Comparison of ENCODE assay signal across 1 cellular context in genomic region chr16:22206013-22206846, GRCh38.
TF ChIP-seq lines count a peak whose summit lies in the region.

EEF2K (plus strand) TSS chr16:22206278; CDS start chr16:22225730, 19,452 bp downstream.

TF ChIP-seq in GM12878, 131 proteins besides CTCF, POLR2A, EP300 and RAD21 (continued from another document and continues in another):
- TF ChIP-seq, protein P1, sequence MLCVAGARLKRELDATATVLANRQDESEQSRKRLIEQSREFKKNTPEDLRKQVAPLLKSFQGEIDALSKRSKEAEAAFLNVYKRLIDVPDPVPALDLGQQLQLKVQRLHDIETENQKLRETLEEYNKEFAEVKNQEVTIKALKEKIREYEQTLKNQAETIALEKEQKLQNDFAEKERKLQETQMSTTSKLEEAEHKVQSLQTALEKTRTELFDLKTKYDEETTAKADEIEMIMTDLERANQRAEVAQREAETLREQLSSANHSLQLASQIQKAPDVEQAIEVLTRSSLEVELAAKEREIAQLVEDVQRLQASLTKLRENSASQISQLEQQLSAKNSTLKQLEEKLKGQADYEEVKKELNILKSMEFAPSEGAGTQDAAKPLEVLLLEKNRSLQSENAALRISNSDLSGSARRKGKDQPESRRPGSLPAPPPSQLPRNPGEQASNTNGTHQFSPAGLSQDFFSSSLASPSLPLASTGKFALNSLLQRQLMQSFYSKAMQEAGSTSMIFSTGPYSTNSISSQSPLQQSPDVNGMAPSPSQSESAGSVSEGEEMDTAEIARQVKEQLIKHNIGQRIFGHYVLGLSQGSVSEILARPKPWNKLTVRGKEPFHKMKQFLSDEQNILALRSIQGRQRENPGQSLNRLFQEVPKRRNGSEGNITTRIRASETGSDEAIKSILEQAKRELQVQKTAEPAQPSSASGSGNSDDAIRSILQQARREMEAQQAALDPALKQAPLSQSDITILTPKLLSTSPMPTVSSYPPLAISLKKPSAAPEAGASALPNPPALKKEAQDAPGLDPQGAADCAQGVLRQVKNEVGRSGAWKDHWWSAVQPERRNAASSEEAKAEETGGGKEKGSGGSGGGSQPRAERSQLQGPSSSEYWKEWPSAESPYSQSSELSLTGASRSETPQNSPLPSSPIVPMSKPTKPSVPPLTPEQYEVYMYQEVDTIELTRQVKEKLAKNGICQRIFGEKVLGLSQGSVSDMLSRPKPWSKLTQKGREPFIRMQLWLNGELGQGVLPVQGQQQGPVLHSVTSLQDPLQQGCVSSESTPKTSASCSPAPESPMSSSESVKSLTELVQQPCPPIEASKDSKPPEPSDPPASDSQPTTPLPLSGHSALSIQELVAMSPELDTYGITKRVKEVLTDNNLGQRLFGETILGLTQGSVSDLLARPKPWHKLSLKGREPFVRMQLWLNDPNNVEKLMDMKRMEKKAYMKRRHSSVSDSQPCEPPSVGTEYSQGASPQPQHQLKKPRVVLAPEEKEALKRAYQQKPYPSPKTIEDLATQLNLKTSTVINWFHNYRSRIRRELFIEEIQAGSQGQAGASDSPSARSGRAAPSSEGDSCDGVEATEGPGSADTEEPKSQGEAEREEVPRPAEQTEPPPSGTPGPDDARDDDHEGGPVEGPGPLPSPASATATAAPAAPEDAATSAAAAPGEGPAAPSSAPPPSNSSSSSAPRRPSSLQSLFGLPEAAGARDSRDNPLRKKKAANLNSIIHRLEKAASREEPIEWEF (IDR thresholded peaks at IDR 0.05; ENCODE audit: insufficient replicate concordance, low read depth, low read length) = no peak
- TF ChIP-seq SMAD5 (IDR thresholded peaks at IDR 0.05; ENCODE audit: low read depth) (no peak), DPF2 (IDR thresholded peaks at IDR 0.05) (peak; percentile 74), CHD2 (IDR thresholded peaks at IDR 0.05; ENCODE audit: borderline replicate concordance, low read depth, low read length) (0 out of 2 replicates have a peak, but pooled peaks have one; percentile 60), ZNF274 (IDR thresholded peaks at IDR 0.05; ENCODE audit: insufficient read depth, insufficient read length) (no peak), ZNF24 (IDR thresholded peaks at IDR 0.05) (peak; percentile 78), MXI1 (IDR thresholded peaks at IDR 0.05; ENCODE audit: low read depth, low read length) (peak; percentile 91), RBBP5 (conservative IDR thresholded peaks at IDR 0.05) (no peak), SMC3 (IDR thresholded peaks at IDR 0.05; ENCODE audit: borderline replicate concordance, low read length) (peak; percentile 69), ZNF207 (IDR thresholded peaks at IDR 0.05; ENCODE audit: borderline replicate concordance) (0 out of 2 replicates have a peak, but pooled peaks have one; percentile 26), YY1 (IDR thresholded peaks at IDR 0.05; ENCODE audit: low read depth, low read length) (peak; percentile 89), STAT3 (IDR thresholded peaks at IDR 0.05; ENCODE audit: low read depth, low read length) (0 out of 2 replicates have a peak, but pooled peaks have one; percentile 28), RAD51 (IDR thresholded peaks at IDR 0.05) (no peak), ETV6 (conservative IDR thresholded peaks at IDR 0.05 in 1 of 2, IDR thresholded peaks at IDR 0.05 in 1 of 2; ENCODE audit: borderline replicate concordance in 1 of 2, low read depth in 1 of 2) (no peak), PRDM15 (CRISPR knock-in tag; IDR thresholded peaks at IDR 0.05) (no peak), SMARCA5 (IDR thresholded peaks at IDR 0.05) (peak; percentile 99), SMAD1 (IDR thresholded peaks at IDR 0.05; ENCODE audit: low read depth, partially characterized antibody) (no peak), PKNOX1 (IDR thresholded peaks at IDR 0.05) (no peak), BCL11A (IDR thresholded peaks at IDR 0.05; ENCODE audit: low read depth, low read length) (no peak), HCFC1 (IDR thresholded peaks at IDR 0.05; ENCODE audit: low read length) (peak; percentile 39; the same call in 1 of the 2 replicates), RUNX3 (IDR thresholded peaks at IDR 0.05; ENCODE audit: low read length) (peak; percentile 34; the same call in 1 of the 2 replicates), NFIC (IDR thresholded peaks at IDR 0.05; ENCODE audit: low read depth, low read length) (no peak), IRF4 (IDR thresholded peaks at IDR 0.05; ENCODE audit: low read depth, low read length) (no peak), SPI1 (IDR thresholded peaks at IDR 0.05; ENCODE audit: borderline replicate concordance, insufficient read depth, low read depth, low read length) (peak; percentile 37; the same call in 1 of the 2 replicates), ASH2L (IDR thresholded peaks at IDR 0.05; ENCODE audit: borderline replicate concordance, low read depth) (no peak), SREBF1 (IDR thresholded peaks at IDR 0.05; ENCODE audit: low read length) (no peak), ZNF622 (IDR thresholded peaks at IDR 0.05) (no peak), REST (IDR thresholded peaks at IDR 0.05; ENCODE audit: low read depth, low read length) (0 out of 2 replicates have a peak, but pooled peaks have one; percentile 9)
- TF ChIP-seq, protein P2, sequence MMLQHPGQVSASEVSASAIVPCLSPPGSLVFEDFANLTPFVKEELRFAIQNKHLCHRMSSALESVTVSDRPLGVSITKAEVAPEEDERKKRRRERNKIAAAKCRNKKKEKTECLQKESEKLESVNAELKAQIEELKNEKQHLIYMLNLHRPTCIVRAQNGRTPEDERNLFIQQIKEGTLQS (IDR thresholded peaks at IDR 0.05; ENCODE audit: borderline replicate concordance, extremely low read depth, low read depth, low read length) = no peak
- TF ChIP-seq, protein P3, sequence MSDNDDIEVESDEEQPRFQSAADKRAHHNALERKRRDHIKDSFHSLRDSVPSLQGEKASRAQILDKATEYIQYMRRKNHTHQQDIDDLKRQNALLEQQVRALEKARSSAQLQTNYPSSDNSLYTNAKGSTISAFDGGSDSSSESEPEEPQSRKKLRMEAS (IDR thresholded peaks at IDR 0.05; ENCODE audit: low read depth, low read length) = peak; percentile 96
- TF ChIP-seq, protein P4, sequence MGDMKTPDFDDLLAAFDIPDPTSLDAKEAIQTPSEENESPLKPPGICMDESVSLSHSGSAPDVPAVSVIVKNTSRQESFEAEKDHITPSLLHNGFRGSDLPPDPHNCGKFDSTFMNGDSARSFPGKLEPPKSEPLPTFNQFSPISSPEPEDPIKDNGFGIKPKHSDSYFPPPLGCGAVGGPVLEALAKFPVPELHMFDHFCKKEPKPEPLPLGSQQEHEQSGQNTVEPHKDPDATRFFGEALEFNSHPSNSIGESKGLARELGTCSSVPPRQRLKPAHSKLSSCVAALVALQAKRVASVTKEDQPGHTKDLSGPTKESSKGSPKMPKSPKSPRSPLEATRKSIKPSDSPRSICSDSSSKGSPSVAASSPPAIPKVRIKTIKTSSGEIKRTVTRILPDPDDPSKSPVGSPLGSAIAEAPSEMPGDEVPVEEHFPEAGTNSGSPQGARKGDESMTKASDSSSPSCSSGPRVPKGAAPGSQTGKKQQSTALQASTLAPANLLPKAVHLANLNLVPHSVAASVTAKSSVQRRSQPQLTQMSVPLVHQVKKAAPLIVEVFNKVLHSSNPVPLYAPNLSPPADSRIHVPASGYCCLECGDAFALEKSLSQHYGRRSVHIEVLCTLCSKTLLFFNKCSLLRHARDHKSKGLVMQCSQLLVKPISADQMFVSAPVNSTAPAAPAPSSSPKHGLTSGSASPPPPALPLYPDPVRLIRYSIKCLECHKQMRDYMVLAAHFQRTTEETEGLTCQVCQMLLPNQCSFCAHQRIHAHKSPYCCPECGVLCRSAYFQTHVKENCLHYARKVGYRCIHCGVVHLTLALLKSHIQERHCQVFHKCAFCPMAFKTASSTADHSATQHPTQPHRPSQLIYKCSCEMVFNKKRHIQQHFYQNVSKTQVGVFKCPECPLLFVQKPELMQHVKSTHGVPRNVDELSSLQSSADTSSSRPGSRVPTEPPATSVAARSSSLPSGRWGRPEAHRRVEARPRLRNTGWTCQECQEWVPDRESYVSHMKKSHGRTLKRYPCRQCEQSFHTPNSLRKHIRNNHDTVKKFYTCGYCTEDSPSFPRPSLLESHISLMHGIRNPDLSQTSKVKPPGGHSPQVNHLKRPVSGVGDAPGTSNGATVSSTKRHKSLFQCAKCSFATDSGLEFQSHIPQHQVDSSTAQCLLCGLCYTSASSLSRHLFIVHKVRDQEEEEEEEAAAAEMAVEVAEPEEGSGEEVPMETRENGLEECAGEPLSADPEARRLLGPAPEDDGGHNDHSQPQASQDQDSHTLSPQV (IDR thresholded peaks at IDR 0.05) = peak; percentile 91
- TF ChIP-seq, protein P5, sequence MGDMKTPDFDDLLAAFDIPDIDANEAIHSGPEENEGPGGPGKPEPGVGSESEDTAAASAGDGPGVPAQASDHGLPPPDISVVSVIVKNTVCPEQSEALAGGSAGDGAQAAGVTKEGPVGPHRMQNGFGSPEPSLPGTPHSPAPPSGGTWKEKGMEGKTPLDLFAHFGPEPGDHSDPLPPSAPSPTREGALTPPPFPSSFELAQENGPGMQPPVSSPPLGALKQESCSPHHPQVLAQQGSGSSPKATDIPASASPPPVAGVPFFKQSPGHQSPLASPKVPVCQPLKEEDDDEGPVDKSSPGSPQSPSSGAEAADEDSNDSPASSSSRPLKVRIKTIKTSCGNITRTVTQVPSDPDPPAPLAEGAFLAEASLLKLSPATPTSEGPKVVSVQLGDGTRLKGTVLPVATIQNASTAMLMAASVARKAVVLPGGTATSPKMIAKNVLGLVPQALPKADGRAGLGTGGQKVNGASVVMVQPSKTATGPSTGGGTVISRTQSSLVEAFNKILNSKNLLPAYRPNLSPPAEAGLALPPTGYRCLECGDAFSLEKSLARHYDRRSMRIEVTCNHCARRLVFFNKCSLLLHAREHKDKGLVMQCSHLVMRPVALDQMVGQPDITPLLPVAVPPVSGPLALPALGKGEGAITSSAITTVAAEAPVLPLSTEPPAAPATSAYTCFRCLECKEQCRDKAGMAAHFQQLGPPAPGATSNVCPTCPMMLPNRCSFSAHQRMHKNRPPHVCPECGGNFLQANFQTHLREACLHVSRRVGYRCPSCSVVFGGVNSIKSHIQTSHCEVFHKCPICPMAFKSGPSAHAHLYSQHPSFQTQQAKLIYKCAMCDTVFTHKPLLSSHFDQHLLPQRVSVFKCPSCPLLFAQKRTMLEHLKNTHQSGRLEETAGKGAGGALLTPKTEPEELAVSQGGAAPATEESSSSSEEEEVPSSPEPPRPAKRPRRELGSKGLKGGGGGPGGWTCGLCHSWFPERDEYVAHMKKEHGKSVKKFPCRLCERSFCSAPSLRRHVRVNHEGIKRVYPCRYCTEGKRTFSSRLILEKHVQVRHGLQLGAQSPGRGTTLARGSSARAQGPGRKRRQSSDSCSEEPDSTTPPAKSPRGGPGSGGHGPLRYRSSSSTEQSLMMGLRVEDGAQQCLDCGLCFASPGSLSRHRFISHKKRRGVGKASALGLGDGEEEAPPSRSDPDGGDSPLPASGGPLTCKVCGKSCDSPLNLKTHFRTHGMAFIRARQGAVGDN (IDR thresholded peaks at IDR 0.05) = peak; percentile 99
